22 cellular contexts compared by ENCODE assay signal in the genomic region with DNA sequence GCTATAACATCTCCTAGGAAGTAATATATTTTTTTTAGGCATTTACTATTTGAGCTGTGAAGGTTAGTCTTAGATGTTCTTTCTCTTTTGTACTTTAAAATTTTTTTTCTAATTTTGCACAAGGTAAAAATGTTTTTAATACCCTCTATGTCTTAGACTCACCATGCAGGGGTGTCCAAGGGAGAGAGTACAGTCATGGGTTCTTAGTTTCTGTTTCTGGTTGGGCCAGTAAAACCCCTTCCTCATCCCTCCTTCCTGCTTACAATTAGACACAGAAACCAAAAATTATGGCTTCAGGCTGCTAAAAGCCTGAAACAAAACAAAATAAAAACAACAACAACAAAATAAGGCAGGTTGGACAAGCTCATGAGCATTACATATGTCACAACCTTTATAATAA.
DNase-seq lines count a peak whose midpoint lies in the region; ATAC-seq and TF ChIP-seq lines count a peak whose summit lies in the region.
"Had no signal": no experiment of that assay in that cellular context is flagged by ENCODE, and none has a peak within 500 bp of the region (broad histone marks: within the 10 kb centered on the region; RNA-seq: fewer than 3 reads in every experiment).

No MANE protein-coding gene starts in this region.

- DNase-seq in Calu3, result no peak
- DNase-seq in PC-9, result no peak
- no peak for DNase-seq in BE2C
- DNase-seq in RWPE1 (ENCODE audit: low spot score), result no peak
- no peak for DNase-seq in activated CD4-positive, alpha-beta T cell treated with anti-CD3 and anti-CD28 coated beads for 1 hour
- DNase-seq: activated CD8-positive, alpha-beta memory T cell treated with anti-CD3 and anti-CD28 coated beads, Interleukin-2, amount 50 U/mL, for 48 hours; activated naive CD8-positive, alpha-beta T cell treated with anti-CD3 and anti-CD28 coated beads for 36 hours; cerebellar nuclear complex; mesenchymal stem cell; naive thymus-derived CD4-positive, alpha-beta T cell; NCI-H1417; NCI-H2107; NCI-H446 treated with DMSO at 0.1 percent for 48 hours; NK-92 treated with Interleukin-12 subunit alpha and Interleukin-12 subunit beta, amount 100 ng/mL, for 24 hours; ovary; trophoblast cell; WERI-Rb-1 had no signal

- no peaks in the 10 kb centered on the region for H3K36me3 Mint-ChIP-seq in Calu3 (ENCODE audit: insufficient read depth, unreplicated experiment)
- H3K36me3 Mint-ChIP-seq: activated naive CD8-positive, alpha-beta T cell treated with anti-CD3 and anti-CD28 coated beads for 36 hours; naive thymus-derived CD4-positive, alpha-beta T cell had no signal

- peak overlapping the region; percentile 93 for H3K27ac Mint-ChIP-seq in Calu3 (ENCODE audit: unreplicated experiment)
- H3K27ac Mint-ChIP-seq: activated naive CD8-positive, alpha-beta T cell treated with anti-CD3 and anti-CD28 coated beads for 36 hours; naive thymus-derived CD4-positive, alpha-beta T cell had no signal

- H4K20me1 ChIP-seq in PC-9 (ENCODE audit: insufficient read depth), result no peaks in the 10 kb centered on the region

- BruUV-seq in Calu3 (replicated peaks; lab: Mats Ljungman, UMichigan), result no TSS peak
- BruUV-seq in PC-9 (replicated peaks; lab: Mats Ljungman, UMichigan), result no TSS peak

- H3K9me2 ChIP-seq in PC-9 (ENCODE audit: insufficient read depth), result no peaks in the 10 kb centered on the region

- H3K79me2 ChIP-seq in PC-9 (ENCODE audit: low read depth), result no peaks in the 10 kb centered on the region

- 0 out of 2 replicates have a peak, but pooled peaks cover 4% of the 10 kb centered on the region for H3F3A ChIP-seq in PC-9 (ENCODE audit: insufficient read depth, low read depth)

- POLR2A ChIA-PET in PC-9 (lab: Charles Lee; ENCODE audit: unreplicated experiment), result no interaction called here
- POLR2A ChIA-PET in RWPE1 (lab: Yijun Ruan, JAX; ENCODE audit: low non-redundant PET), result no interaction called here

- peaks cover 26% of the 10 kb centered on the region for H3K4me1 Mint-ChIP-seq in Calu3 (ENCODE audit: low read depth, unreplicated experiment)
- H3K4me1 Mint-ChIP-seq: activated naive CD8-positive, alpha-beta T cell treated with anti-CD3 and anti-CD28 coated beads for 36 hours; naive thymus-derived CD4-positive, alpha-beta T cell had no signal

- H3K9me3 ChIP-seq in PC-9 (ENCODE audit: insufficient read depth, low read depth) (0 out of 2 replicates have a peak, but pooled peaks cover 3% of the 10 kb centered on the region), BE2C (no peaks in the 10 kb centered on the region)
- H3K9me3 ChIP-seq: ovary, right atrium auricular region had no signal

- no peaks in the 10 kb centered on the region for H3K9me3 Mint-ChIP-seq in Calu3 (ENCODE audit: low read depth, unreplicated experiment)
- H3K9me3 Mint-ChIP-seq: activated naive CD8-positive, alpha-beta T cell treated with anti-CD3 and anti-CD28 coated beads for 36 hours had no signal

- intact Hi-C loops in Calu3 (cut with micrococcal nuclease; ENCODE audit: unreplicated experiment), result loop anchor here (5.0 kb wide), 1 partner anchor 130 kb away; no protein-coding TSS in a partner anchor
- intact Hi-C loops in PC-9 (cut with micrococcal nuclease; ENCODE audit: unreplicated experiment), result loop anchor here (5.0 kb wide), 1 partner anchor 140 kb away; no protein-coding TSS in a partner anchor

- H3K4me3 ChIP-seq in PC-9 (no peak overlapping the region), BE2C (ENCODE audit: low read depth, low read length) (no peak overlapping the region)
- H3K4me3 ChIP-seq: ovary, right atrium auricular region had no signal

- H3K4me2 ChIP-seq in PC-9, result peak overlapping the region; percentile 41; the same call in 1 of the 2 replicates

- H3K27me3 ChIP-seq in PC-9 (ENCODE audit: insufficient read depth, low read depth) (no peaks in the 10 kb centered on the region), BE2C (no peaks in the 10 kb centered on the region)
- H3K27me3 ChIP-seq: ovary, right atrium auricular region had no signal

- no peaks in the 10 kb centered on the region for H3K27me3 Mint-ChIP-seq in Calu3 (ENCODE audit: unreplicated experiment)
- H3K27me3 Mint-ChIP-seq: activated naive CD8-positive, alpha-beta T cell treated with anti-CD3 and anti-CD28 coated beads for 36 hours; naive thymus-derived CD4-positive, alpha-beta T cell had no signal

- H2AFZ ChIP-seq in PC-9, result 0 out of 2 replicates have a peak overlapping the region, but pooled peaks have one; percentile 14

- H3K4me1 ChIP-seq in PC-9 (replicated peaks; ENCODE audit: insufficient read depth), result peaks cover 29% of the 10 kb centered on the region
- H3K4me1 ChIP-seq in BE2C, result peaks cover 31% of the 10 kb centered on the region
- H3K4me1 ChIP-seq: right atrium auricular region had no signal

- CTCF ChIA-PET in Calu3 (lab: Charles Lee) (interaction anchor here (0.9 kb wide), 1 partner anchor 118 kb away, joined by 3 read pairs; no protein-coding TSS in a partner anchor), PC-9 (lab: Charles Lee) (no interaction called here), RWPE1 (lab: Yijun Ruan, JAX) (interaction anchor here (0.6 kb wide), 1 partner anchor 659 kb away, joined by 3 read pairs; no protein-coding TSS in a partner anchor)

- H3K27ac ChIP-seq in PC-9 (peak overlapping the region; percentile 84), RWPE1 (no peak overlapping the region)
- H3K27ac ChIP-seq: C4-2B, ovary, right atrium auricular region, WERI-Rb-1 had no signal

- H3K36me3 ChIP-seq in PC-9 (ENCODE audit: low read depth) (0 out of 2 replicates have a peak, but pooled peaks cover 4% of the 10 kb centered on the region), BE2C (peaks cover 17% of the 10 kb centered on the region)
- H3K36me3 ChIP-seq: ovary, right atrium auricular region, WERI-Rb-1 had no signal

- H3K4me3 Mint-ChIP-seq in Calu3 (ENCODE audit: low read depth, unreplicated experiment), result no peak overlapping the region
- H3K4me3 Mint-ChIP-seq: activated naive CD8-positive, alpha-beta T cell treated with anti-CD3 and anti-CD28 coated beads for 36 hours; naive thymus-derived CD4-positive, alpha-beta T cell had no signal

- no peak for TF ChIP-seq CTCF in Calu3 (IDR thresholded peaks at IDR 0.05; ENCODE audit: unreplicated experiment)
- TF ChIP-seq CTCF in PC-9 (conservative IDR thresholded peaks at IDR 0.05), result no peak
- no peak for TF ChIP-seq CTCF in BE2C (IDR thresholded peaks at IDR 0.05; ENCODE audit: low read depth, low read length)
- no peak for TF ChIP-seq CTCF in RWPE1 (conservative IDR thresholded peaks at IDR 0.05; ENCODE audit: low read depth)

- peak; percentile 56 for ATAC-seq in GM21423 (IDR thresholded peaks at IDR 0.05; ENCODE audit: unreplicated experiment)
- ATAC-seq in HG02938 (IDR thresholded peaks at IDR 0.05; ENCODE audit: unreplicated experiment), result peak; percentile 42
- ATAC-seq in GM18519 (IDR thresholded peaks at IDR 0.05; ENCODE audit: low FRiP score, unreplicated experiment), result no peak
- ATAC-seq: naive thymus-derived CD4-positive, alpha-beta T cell had no signal
